ENCODE assay signal across 22 cellular contexts in genomic region chr11:80417681-80418080, GRCh38.
"Had no signal": no experiment of that assay in that cellular context is flagged by ENCODE, and none has a peak within 500 bp of the region (broad histone marks: within the 10 kb centered on the region; RNA-seq: fewer than 3 reads in every experiment).

No MANE protein-coding gene starts in this region.

- H3K27me3 ChIP-seq: gastrocnemius medialis, neutrophil, right lobe of liver, stomach, vagina had no signal

- H3K4me1 ChIP-seq: gastrocnemius medialis, parathyroid adenoma, right lobe of liver, stomach had no signal

- H3K79me2 ChIP-seq: parathyroid adenoma had no signal

- H3K27ac ChIP-seq: gastrocnemius medialis, neutrophil, parathyroid adenoma, right lobe of liver, stomach, vagina had no signal

- H2AFZ ChIP-seq: parathyroid adenoma had no signal

- H3K36me3 ChIP-seq: gastrocnemius medialis, neutrophil, right lobe of liver, stomach, vagina had no signal

- H3K9me3 ChIP-seq: gastrocnemius medialis, neutrophil, right lobe of liver, stomach, vagina had no signal

- H3K4me3 ChIP-seq: gastrocnemius medialis, right lobe of liver, stomach, vagina had no signal

- H3K9ac ChIP-seq: parathyroid adenoma had no signal

- DNase-seq: activated CD4-positive, alpha-beta T cell treated with anti-CD3 and anti-CD28 coated beads, Interleukin-2, amount 10 ng/mL, durations not matched to agents 24 days and 14 days; activated CD4-positive, CD25-positive, alpha-beta regulatory T cell; activated CD8-positive, alpha-beta T cell treated with anti-CD3 and anti-CD28 coated beads for 36 hours; activated naive CD4-positive, alpha-beta T cell treated with anti-CD3 and anti-CD28 coated beads for 36 hours; activated T-cell treated with anti-CD3 and anti-CD28 coated beads, Interleukin-2, amount 50 U/mL, for 4 hours; anterior cingulate cortex; endodermal cell; gastrocnemius medialis; head of caudate nucleus; kidney glomerular epithelial cell; left ventricle myocardium superior; mesenchymal stem cell; naive thymus-derived CD4-positive, alpha-beta T cell; right lobe of liver; small intestine; stimulated activated CD4-positive, alpha-beta T cell treated with anti-CD3 and anti-CD28 coated beads, Interleukin-4, amount 100 ng/mL, for 1 hour; stomach; T1000; trophoblast cell had no signal
